Comparison of ENCODE assay signal across 1 cellular context in genomic region chr9:114397848-114398605, GRCh38.
A peak's percentile ranks its signal among the peaks of the same experiment; 100 is the strongest.
TF ChIP-seq lines count a peak whose summit lies in the region.

No MANE protein-coding gene starts in this region.

TF ChIP-seq in HepG2, 621 proteins besides CTCF, POLR2A, EP300 and RAD21 (continued from another document and continues in another):
- no peak for TF ChIP-seq SKIL (CRISPR knock-in tag; IDR thresholded peaks at IDR 0.05; ENCODE audit: borderline replicate concordance)
- TF ChIP-seq ZNF850 (CRISPR knock-in tag; conservative IDR thresholded peaks at IDR 0.05), result no peak
- no peak for TF ChIP-seq ZNF605 (CRISPR knock-in tag; IDR thresholded peaks at IDR 0.05)
- no peak for TF ChIP-seq ZNF788 (CRISPR knock-in tag; IDR thresholded peaks at IDR 0.05; ENCODE audit: borderline replicate concordance)
- no peak for TF ChIP-seq ZNF616 (CRISPR knock-in tag; IDR thresholded peaks at IDR 0.05; ENCODE audit: low read depth)
- TF ChIP-seq ZBTB3 (CRISPR knock-in tag; IDR thresholded peaks at IDR 0.05; ENCODE audit: borderline replicate concordance, low read depth), result no peak
- no peak for TF ChIP-seq ZNF879 (CRISPR knock-in tag; IDR thresholded peaks at IDR 0.05)
- TF ChIP-seq CAMTA2 (CRISPR knock-in tag; IDR thresholded peaks at IDR 0.05; ENCODE audit: borderline replicate concordance), result peak; percentile 38; the same call in 1 of the 2 replicates
- no peak for TF ChIP-seq ZFP36 (IDR thresholded peaks at IDR 0.05; ENCODE audit: borderline replicate concordance, low read depth, low read length, partially characterized antibody)
- no peak; the same call in 1 of the 2 replicates for TF ChIP-seq POLR2AphosphoS2 (IDR thresholded peaks at IDR 0.05; ENCODE audit: low read depth, low read length)
- TF ChIP-seq, protein P1, sequence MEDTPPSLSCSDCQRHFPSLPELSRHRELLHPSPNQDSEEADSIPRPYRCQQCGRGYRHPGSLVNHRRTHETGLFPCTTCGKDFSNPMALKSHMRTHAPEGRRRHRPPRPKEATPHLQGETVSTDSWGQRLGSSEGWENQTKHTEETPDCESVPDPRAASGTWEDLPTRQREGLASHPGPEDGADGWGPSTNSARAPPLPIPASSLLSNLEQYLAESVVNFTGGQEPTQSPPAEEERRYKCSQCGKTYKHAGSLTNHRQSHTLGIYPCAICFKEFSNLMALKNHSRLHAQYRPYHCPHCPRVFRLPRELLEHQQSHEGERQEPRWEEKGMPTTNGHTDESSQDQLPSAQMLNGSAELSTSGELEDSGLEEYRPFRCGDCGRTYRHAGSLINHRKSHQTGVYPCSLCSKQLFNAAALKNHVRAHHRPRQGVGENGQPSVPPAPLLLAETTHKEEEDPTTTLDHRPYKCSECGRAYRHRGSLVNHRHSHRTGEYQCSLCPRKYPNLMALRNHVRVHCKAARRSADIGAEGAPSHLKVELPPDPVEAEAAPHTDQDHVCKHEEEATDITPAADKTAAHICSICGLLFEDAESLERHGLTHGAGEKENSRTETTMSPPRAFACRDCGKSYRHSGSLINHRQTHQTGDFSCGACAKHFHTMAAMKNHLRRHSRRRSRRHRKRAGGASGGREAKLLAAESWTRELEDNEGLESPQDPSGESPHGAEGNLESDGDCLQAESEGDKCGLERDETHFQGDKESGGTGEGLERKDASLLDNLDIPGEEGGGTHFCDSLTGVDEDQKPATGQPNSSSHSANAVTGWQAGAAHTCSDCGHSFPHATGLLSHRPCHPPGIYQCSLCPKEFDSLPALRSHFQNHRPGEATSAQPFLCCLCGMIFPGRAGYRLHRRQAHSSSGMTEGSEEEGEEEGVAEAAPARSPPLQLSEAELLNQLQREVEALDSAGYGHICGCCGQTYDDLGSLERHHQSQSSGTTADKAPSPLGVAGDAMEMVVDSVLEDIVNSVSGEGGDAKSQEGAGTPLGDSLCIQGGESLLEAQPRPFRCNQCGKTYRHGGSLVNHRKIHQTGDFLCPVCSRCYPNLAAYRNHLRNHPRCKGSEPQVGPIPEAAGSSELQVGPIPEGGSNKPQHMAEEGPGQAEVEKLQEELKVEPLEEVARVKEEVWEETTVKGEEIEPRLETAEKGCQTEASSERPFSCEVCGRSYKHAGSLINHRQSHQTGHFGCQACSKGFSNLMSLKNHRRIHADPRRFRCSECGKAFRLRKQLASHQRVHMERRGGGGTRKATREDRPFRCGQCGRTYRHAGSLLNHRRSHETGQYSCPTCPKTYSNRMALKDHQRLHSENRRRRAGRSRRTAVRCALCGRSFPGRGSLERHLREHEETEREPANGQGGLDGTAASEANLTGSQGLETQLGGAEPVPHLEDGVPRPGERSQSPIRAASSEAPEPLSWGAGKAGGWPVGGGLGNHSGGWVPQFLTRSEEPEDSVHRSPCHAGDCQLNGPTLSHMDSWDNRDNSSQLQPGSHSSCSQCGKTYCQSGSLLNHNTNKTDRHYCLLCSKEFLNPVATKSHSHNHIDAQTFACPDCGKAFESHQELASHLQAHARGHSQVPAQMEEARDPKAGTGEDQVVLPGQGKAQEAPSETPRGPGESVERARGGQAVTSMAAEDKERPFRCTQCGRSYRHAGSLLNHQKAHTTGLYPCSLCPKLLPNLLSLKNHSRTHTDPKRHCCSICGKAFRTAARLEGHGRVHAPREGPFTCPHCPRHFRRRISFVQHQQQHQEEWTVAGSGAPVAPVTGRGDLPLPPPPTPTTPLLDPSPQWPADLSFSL (CRISPR knock-in tag; IDR thresholded peaks at IDR 0.05), result no peak
- TF ChIP-seq U2AF2 (IDR thresholded peaks at IDR 0.05; ENCODE audit: low read depth, low read length), result no peak
- no peak for TF ChIP-seq ZNF792 (CRISPR knock-in tag; IDR thresholded peaks at IDR 0.05)
- TF ChIP-seq ZNF44 (CRISPR knock-in tag; IDR thresholded peaks at IDR 0.05), result no peak
- TF ChIP-seq CHCHD3 (CRISPR knock-in tag; IDR thresholded peaks at IDR 0.05), result no peak
- TF ChIP-seq PHF21A (CRISPR knock-in tag; IDR thresholded peaks at IDR 0.05), result no peak
- peak; percentile 20; the same call in 1 of the 2 replicates for TF ChIP-seq SIN3A (IDR thresholded peaks at IDR 0.05; ENCODE audit: borderline replicate concordance, low read depth, low read length)
- TF ChIP-seq ZNF3 (CRISPR knock-in tag; IDR thresholded peaks at IDR 0.05), result peak; percentile 78; the same call in 1 of the 2 replicates
- TF ChIP-seq ZNF546 (CRISPR knock-in tag; conservative IDR thresholded peaks at IDR 0.05), result no peak
- TF ChIP-seq, protein P2, sequence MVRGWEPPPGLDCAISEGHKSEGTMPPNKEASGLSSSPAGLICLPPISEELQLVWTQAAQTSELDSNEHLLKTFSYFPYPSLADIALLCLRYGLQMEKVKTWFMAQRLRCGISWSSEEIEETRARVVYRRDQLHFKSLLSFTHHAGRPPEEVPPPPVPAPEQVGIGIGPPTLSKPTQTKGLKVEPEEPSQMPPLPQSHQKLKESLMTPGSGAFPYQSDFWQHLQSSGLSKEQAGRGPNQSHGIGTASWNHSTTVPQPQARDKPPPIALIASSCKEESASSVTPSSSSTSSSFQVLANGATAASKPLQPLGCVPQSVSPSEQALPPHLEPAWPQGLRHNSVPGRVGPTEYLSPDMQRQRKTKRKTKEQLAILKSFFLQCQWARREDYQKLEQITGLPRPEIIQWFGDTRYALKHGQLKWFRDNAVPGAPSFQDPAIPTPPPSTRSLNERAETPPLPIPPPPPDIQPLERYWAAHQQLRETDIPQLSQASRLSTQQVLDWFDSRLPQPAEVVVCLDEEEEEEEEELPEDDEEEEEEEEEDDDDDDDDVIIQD (CRISPR knock-in tag; IDR thresholded peaks at IDR 0.05; ENCODE audit: low read depth), result no peak
- TF ChIP-seq RARA (CRISPR knock-in tag; IDR thresholded peaks at IDR 0.05), result no peak
- TF ChIP-seq SRF (IDR thresholded peaks at IDR 0.05; ENCODE audit: low read depth, low read length), result no peak
- TF ChIP-seq REL (CRISPR knock-in tag; conservative IDR thresholded peaks at IDR 0.05), result no peak
- no peak for TF ChIP-seq ZKSCAN8 (CRISPR knock-in tag; IDR thresholded peaks at IDR 0.05; ENCODE audit: borderline replicate concordance)
- TF ChIP-seq XBP1 (CRISPR knock-in tag; IDR thresholded peaks at IDR 0.05), result no peak; the same call in 1 of the 2 replicates
- no peak for TF ChIP-seq XRCC5 (optimal IDR thresholded peaks at IDR 0.05; ENCODE audit: low read length)
- TF ChIP-seq, protein P3, sequence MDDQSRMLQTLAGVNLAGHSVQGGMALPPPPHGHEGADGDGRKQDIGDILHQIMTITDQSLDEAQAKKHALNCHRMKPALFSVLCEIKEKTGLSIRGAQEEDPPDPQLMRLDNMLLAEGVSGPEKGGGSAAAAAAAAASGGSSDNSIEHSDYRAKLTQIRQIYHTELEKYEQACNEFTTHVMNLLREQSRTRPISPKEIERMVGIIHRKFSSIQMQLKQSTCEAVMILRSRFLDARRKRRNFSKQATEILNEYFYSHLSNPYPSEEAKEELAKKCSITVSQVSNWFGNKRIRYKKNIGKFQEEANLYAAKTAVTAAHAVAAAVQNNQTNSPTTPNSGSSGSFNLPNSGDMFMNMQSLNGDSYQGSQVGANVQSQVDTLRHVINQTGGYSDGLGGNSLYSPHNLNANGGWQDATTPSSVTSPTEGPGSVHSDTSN (CRISPR knock-in tag; IDR thresholded peaks at IDR 0.05; ENCODE audit: borderline replicate concordance), result no peak
- TF ChIP-seq ZNF615 (CRISPR knock-in tag; IDR thresholded peaks at IDR 0.05; ENCODE audit: borderline replicate concordance), result no peak
- no peak for TF ChIP-seq TRIM24 (CRISPR knock-in tag; IDR thresholded peaks at IDR 0.05)
- TF ChIP-seq ZNF746 (CRISPR knock-in tag; IDR thresholded peaks at IDR 0.05), result no peak
- no peak for TF ChIP-seq MED1 (CRISPR knock-in tag; IDR thresholded peaks at IDR 0.05)
- TF ChIP-seq GTF2F1 (IDR thresholded peaks at IDR 0.05; ENCODE audit: low read length), result no peak
- TF ChIP-seq, protein P4, sequence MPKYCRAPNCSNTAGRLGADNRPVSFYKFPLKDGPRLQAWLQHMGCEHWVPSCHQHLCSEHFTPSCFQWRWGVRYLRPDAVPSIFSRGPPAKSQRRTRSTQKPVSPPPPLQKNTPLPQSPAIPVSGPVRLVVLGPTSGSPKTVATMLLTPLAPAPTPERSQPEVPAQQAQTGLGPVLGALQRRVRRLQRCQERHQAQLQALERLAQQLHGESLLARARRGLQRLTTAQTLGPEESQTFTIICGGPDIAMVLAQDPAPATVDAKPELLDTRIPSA (CRISPR knock-in tag; IDR thresholded peaks at IDR 0.05; ENCODE audit: borderline replicate concordance), result no peak
- TF ChIP-seq NR2F6 (IDR thresholded peaks at IDR 0.05), result no peak
- no peak for TF ChIP-seq NR2F6 (CRISPR knock-in tag; IDR thresholded peaks at IDR 0.05)
- no peak for TF ChIP-seq ZNF574 (CRISPR knock-in tag; IDR thresholded peaks at IDR 0.05)
- TF ChIP-seq, protein P5, sequence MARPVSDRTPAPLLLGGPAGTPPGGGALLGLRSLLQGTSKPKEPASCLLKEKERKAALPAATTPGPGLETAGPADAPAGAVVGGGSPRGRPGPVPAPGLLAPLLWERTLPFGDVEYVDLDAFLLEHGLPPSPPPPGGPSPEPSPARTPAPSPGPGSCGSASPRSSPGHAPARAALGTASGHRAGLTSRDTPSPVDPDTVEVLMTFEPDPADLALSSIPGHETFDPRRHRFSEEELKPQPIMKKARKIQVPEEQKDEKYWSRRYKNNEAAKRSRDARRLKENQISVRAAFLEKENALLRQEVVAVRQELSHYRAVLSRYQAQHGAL (CRISPR knock-in tag; IDR thresholded peaks at IDR 0.05; ENCODE audit: not compliant biosample characterization), result no peak
- TF ChIP-seq ONECUT2 (CRISPR knock-in tag; IDR thresholded peaks at IDR 0.05), result no peak
- no peak for TF ChIP-seq ZNF589 (CRISPR knock-in tag; conservative IDR thresholded peaks at IDR 0.05)
- no peak for TF ChIP-seq TGIF2 (CRISPR knock-in tag; IDR thresholded peaks at IDR 0.05)
- no peak for TF ChIP-seq ZNF460 (CRISPR knock-in tag; IDR thresholded peaks at IDR 0.05; ENCODE audit: borderline replicate concordance)
- TF ChIP-seq, protein P6, sequence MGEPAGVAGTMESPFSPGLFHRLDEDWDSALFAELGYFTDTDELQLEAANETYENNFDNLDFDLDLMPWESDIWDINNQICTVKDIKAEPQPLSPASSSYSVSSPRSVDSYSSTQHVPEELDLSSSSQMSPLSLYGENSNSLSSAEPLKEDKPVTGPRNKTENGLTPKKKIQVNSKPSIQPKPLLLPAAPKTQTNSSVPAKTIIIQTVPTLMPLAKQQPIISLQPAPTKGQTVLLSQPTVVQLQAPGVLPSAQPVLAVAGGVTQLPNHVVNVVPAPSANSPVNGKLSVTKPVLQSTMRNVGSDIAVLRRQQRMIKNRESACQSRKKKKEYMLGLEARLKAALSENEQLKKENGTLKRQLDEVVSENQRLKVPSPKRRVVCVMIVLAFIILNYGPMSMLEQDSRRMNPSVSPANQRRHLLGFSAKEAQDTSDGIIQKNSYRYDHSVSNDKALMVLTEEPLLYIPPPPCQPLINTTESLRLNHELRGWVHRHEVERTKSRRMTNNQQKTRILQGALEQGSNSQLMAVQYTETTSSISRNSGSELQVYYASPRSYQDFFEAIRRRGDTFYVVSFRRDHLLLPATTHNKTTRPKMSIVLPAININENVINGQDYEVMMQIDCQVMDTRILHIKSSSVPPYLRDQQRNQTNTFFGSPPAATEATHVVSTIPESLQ (CRISPR knock-in tag; conservative IDR thresholded peaks at IDR 0.05), result no peak
- TF ChIP-seq CREB3 (CRISPR knock-in tag; IDR thresholded peaks at IDR 0.05), result no peak
